Comparison of ENCODE assay signal across 8 cellular contexts in genomic region chr6:116680880-116681672, GRCh38. TPM values are rescaled to one million over a fixed set of nuclear protein-coding genes. Genes with fewer than 3 reads are reported as not detected.
DNase-seq lines count a peak whose midpoint lies in the region; ATAC-seq and TF ChIP-seq lines count a peak whose summit lies in the region.

TSS of gene KPNA5 (plus strand) at chr6:116681211. CDS start at chr6:116681335, 124 bp downstream.

- BruUV-seq in Panc1 (replicated peaks; lab: Mats Ljungman, UMichigan): no TSS peak

- peak within 1 kb of the TSS; percentile 51 for H3K4me2 ChIP-seq in KMS-11

- H3K36me3 Mint-ChIP-seq in activated T-cell treated with anti-CD3 and anti-CD28 coated beads, Interleukin-2, amount 50 U/mL, for 72 hours (ENCODE audit: insufficient read depth in 2 of 2): peaks cover 5 to 18% of the 10 kb centered on the region in 2 donors
- H3K36me3 Mint-ChIP-seq in naive B cell: peaks cover 12 to 14% of the 10 kb centered on the region in 2 donors
- peaks cover 5% of the 10 kb centered on the region for H3K36me3 Mint-ChIP-seq in stimulated activated effector memory CD8-positive, alpha-beta T cell treated with anti-CD3 and anti-CD28 coated beads, Interleukin-12 subunit alpha, Interleukin-12 subunit beta, amount 100 ng/mL, for 72 hours

- no peaks in the 10 kb centered on the region for H4K20me1 ChIP-seq in KMS-11 (ENCODE audit: insufficient read depth)

- H3K4me3 ChIP-seq in KMS-11 (IDR thresholded peaks at IDR 0.05; ENCODE audit: insufficient read depth, low read depth, low read length) (no peak within 1 kb of the TSS), Panc1 (ENCODE audit: low read depth in 2 of 2, low read length in 2 of 2) (peak within 1 kb of the TSS; percentile 72 to 75), esophagus squamous epithelium (peak within 1 kb of the TSS; percentile 49 to 89 (median 73))

- TF ChIP-seq POLR2A in esophagus squamous epithelium (IDR thresholded peaks at IDR 0.05): peak in 3 of 4 donors; percentile 32 to 73 (median 45)

- H3K27ac ChIP-seq in KMS-11 (peak within 1 kb of the TSS; percentile 73), Panc1 (ENCODE audit: low read length) (peak within 1 kb of the TSS; percentile 86), esophagus squamous epithelium (peak within 1 kb of the TSS; percentile 78 to 91 (median 90))

- CTCF ChIA-PET in Panc1 (lab: Charles Lee): no interaction called here

- H3K4me1 Mint-ChIP-seq in activated T-cell treated with anti-CD3 and anti-CD28 coated beads, Interleukin-2, amount 50 U/mL, for 72 hours (ENCODE audit: low read depth): peaks cover 32% of the 10 kb centered on the region
- peaks cover 31 to 52% (median 36%) of the 10 kb centered on the region in 3 donors for H3K4me1 Mint-ChIP-seq in naive B cell
- peaks cover 32% of the 10 kb centered on the region for H3K4me1 Mint-ChIP-seq in stimulated activated effector memory CD8-positive, alpha-beta T cell treated with anti-CD3 and anti-CD28 coated beads, Interleukin-12 subunit alpha, Interleukin-12 subunit beta, amount 100 ng/mL, for 72 hours

- H3K9me3 ChIP-seq in Panc1 (ENCODE audit: control insufficient read depth, insufficient read depth, low read depth, low read length) (no peaks in the 10 kb centered on the region), esophagus squamous epithelium (no peaks in the 10 kb centered on the region)

- peak within 1 kb of the TSS; percentile 71; the same call in 1 of the 2 replicates for H3K9ac ChIP-seq in KMS-11

- H3K27ac Mint-ChIP-seq in activated T-cell treated with anti-CD3 and anti-CD28 coated beads, Interleukin-2, amount 50 U/mL, for 72 hours: peak within 1 kb of the TSS; percentile 99
- H3K27ac Mint-ChIP-seq in naive B cell: peak within 1 kb of the TSS; percentile 94 to 99 (median 98)
- H3K27ac Mint-ChIP-seq in stimulated activated effector memory CD8-positive, alpha-beta T cell treated with anti-CD3 and anti-CD28 coated beads, Interleukin-12 subunit alpha, Interleukin-12 subunit beta, amount 100 ng/mL, for 72 hours: peak within 1 kb of the TSS; percentile 98

- H3K4me1 ChIP-seq in KMS-11 (ENCODE audit: low read depth, poor library complexity, severe bottlenecking) (peaks cover 3% of the 10 kb centered on the region), Panc1 (ENCODE audit: control insufficient read depth, insufficient read depth, low read length) (peaks cover 15% of the 10 kb centered on the region), esophagus squamous epithelium (peaks cover 3 to 25% (median 7%) of the 10 kb centered on the region in 3 donors)

- in situ Hi-C loops in Panc1 (cut with HindIII; ENCODE audit: low pct_unique_long_range_greater_than_20kb, low sequenced_read_pairs): no loop called here

- H3K27me3 Mint-ChIP-seq in activated T-cell treated with anti-CD3 and anti-CD28 coated beads, Interleukin-2, amount 50 U/mL, for 72 hours (ENCODE audit: low read depth): no peaks in the 10 kb centered on the region
- no peaks in the 10 kb centered on the region for H3K27me3 Mint-ChIP-seq in naive B cell

- H3K36me3 ChIP-seq in KMS-11 (ENCODE audit: insufficient read depth): no peaks in the 10 kb centered on the region
- H3K36me3 ChIP-seq in Panc1 (ENCODE audit: control insufficient read depth, insufficient read depth, low read length): no peaks in the 10 kb centered on the region
- H3K36me3 ChIP-seq in esophagus squamous epithelium: no peaks in the 10 kb centered on the region

- WGBS in esophagus squamous epithelium, 2 donors: 0 to 1% methylated on average over 29 to 47 of the region's 69 CpGs

- H3K79me2 ChIP-seq in KMS-11 (ENCODE audit: insufficient read depth, low read depth): no peaks in the 10 kb centered on the region

- no peaks in the 10 kb centered on the region for H3K27me3 ChIP-seq in KMS-11 (ENCODE audit: insufficient read depth, low read depth)
- H3K27me3 ChIP-seq in Panc1 (ENCODE audit: control insufficient read depth, insufficient read depth, low read length): no peaks in the 10 kb centered on the region
- H3K27me3 ChIP-seq in esophagus squamous epithelium: no peaks in the 10 kb centered on the region

- intact Hi-C loops in Panc1 (cut with micrococcal nuclease; ENCODE audit: unreplicated experiment): no loop called here
- intact Hi-C loops in esophagus squamous epithelium (cut with DNase I): no loop called here

- TF ChIP-seq CTCF in KMS-11 (conservative IDR thresholded peaks at IDR 0.05; ENCODE audit: low read depth, low read length) (no peak), Panc1 (IDR thresholded peaks at IDR 0.05) (no peak), esophagus squamous epithelium (IDR thresholded peaks at IDR 0.05) (no peak)

- H2AFZ ChIP-seq in KMS-11 (ENCODE audit: low read depth): peak within 1 kb of the TSS; percentile 83

- POLR2A ChIA-PET in Panc1 (lab: Charles Lee): no interaction called here

- ATAC-seq in GM21786 (IDR thresholded peaks at IDR 0.05; ENCODE audit: unreplicated experiment) (peak; percentile 95), Panc1 (peak; percentile 96), naive B cell (ENCODE audit: low read depth in 2 of 2) (peak; percentile 91 to 92)
- peak; percentile 97 for ATAC-seq in activated T-cell treated with anti-CD3 and anti-CD28 coated beads, Interleukin-2, amount 50 U/mL, for 72 hours (replicated peaks in 1 of 2)
- peak; percentile 97 for ATAC-seq in stimulated activated effector memory CD8-positive, alpha-beta T cell treated with anti-CD3 and anti-CD28 coated beads, Interleukin-12 subunit alpha, Interleukin-12 subunit beta, amount 100 ng/mL, for 72 hours

- H3K4me3 Mint-ChIP-seq in activated T-cell treated with anti-CD3 and anti-CD28 coated beads, Interleukin-2, amount 50 U/mL, for 72 hours: peak within 1 kb of the TSS; percentile 96 to 98
- H3K4me3 Mint-ChIP-seq in naive B cell: peak within 1 kb of the TSS; percentile 95 to 100 (median 98)
- peak within 1 kb of the TSS; percentile 92 for H3K4me3 Mint-ChIP-seq in stimulated activated effector memory CD8-positive, alpha-beta T cell treated with anti-CD3 and anti-CD28 coated beads, Interleukin-12 subunit alpha, Interleukin-12 subunit beta, amount 100 ng/mL, for 72 hours

- H3K9me3 Mint-ChIP-seq in activated T-cell treated with anti-CD3 and anti-CD28 coated beads, Interleukin-2, amount 50 U/mL, for 72 hours: peaks cover 0 to 2% of the 10 kb centered on the region in 2 donors
- H3K9me3 Mint-ChIP-seq in naive B cell: peaks cover 0 to 2% (median 0%) of the 10 kb centered on the region in 7 donors
- no peaks in the 10 kb centered on the region for H3K9me3 Mint-ChIP-seq in stimulated activated effector memory CD8-positive, alpha-beta T cell treated with anti-CD3 and anti-CD28 coated beads, Interleukin-12 subunit alpha, Interleukin-12 subunit beta, amount 100 ng/mL, for 72 hours

- DNase-seq in DMS79 treated with DMSO at 0.1 percent for 48 hours (lab: John Stamatoyannopoulos, UW): peak; percentile 90
- peak; percentile 67 for DNase-seq in Panc1 (ENCODE audit: low read depth, low spot score)
- peak; percentile 91 to 94 for DNase-seq in activated T-cell treated with anti-CD3 and anti-CD28 coated beads, Interleukin-2, amount 50 U/mL, for 72 hours
- DNase-seq in esophagus squamous epithelium (lab: John Stamatoyannopoulos, UW): peak; percentile 61
- DNase-seq in naive B cell: peak; percentile 88
- peak; percentile 74 to 92 for DNase-seq in stimulated activated effector memory CD8-positive, alpha-beta T cell treated with anti-CD3 and anti-CD28 coated beads, Interleukin-12 subunit alpha, Interleukin-12 subunit beta, amount 100 ng/mL, for 72 hours (ENCODE audit: low spot score in 2 of 2)

RNA-seq across cellular contexts. Expression of gene KPNA5, which starts in this region (rescaled TPM):
- 16.2 TPM for total RNA-seq in Panc1 (2021; ENCODE audit: unreplicated experiment)
- 5.1 TPM for polyA plus RNA-seq in Panc1 (2012; ENCODE audit: insufficient read length)
- total RNA-seq in activated T-cell treated with anti-CD3 and anti-CD28 coated beads, Interleukin-2, amount 50 U/mL, for 72 hours: 10 to 100 TPM; 12.2 to 17.6 TPM
- 1 to 10 TPM; 1.1 to 8.2 (median 3.2) TPM for total RNA-seq in esophagus squamous epithelium
- 10 to 100 TPM; 15.7 to 20.6 (median 17.4) TPM for polyA plus RNA-seq in naive B cell (ENCODE audit: low read depth in 6 of 6)
